ENCODE assay signal across 7 cellular contexts in the genomic region with DNA sequence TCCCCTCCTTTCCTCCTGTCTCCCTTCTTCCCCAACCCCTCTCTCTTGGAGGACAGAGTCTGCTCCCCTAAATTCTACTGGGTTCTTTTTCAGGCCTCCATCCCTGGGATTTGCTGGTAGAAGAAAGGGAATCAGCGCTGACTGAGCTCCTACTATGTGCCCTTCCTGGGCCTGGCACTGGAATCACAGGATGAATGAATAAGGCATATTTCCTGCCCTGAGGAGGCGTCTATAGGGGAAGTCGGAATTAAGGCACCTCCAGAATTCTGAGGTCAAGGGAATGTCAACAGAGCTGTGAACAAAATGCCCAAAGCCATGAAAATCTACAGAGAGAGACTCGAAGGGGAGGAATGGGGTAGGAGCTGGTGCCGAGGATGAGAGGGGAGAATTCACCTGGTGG. TPM values are rescaled to one million over a fixed set of nuclear protein-coding genes. Genes with fewer than 3 reads are reported as not detected.
A peak's percentile ranks its signal among the peaks of the same experiment; 100 is the strongest.
DNase-seq lines count a peak whose midpoint lies in the region; ATAC-seq, FAIRE-seq and TF ChIP-seq lines count a peak whose summit lies in the region.

No MANE protein-coding gene starts in this region.

- POLR2A ChIA-PET in HCT116 (lab: Charles Lee): no interaction called here
- POLR2A ChIA-PET in activated CD4-positive, alpha-beta memory T cell treated with anti-CD3 and anti-CD28 coated beads for 36 hours (lab: Charles Lee): interaction anchor here (0.6 to 8.1 kb wide), 6 partner anchors 10 to 37 kb away, joined by 3 to 204 read pairs (median 49); a partner anchor contains a TSS

- TF ChIP-seq CTCF in HCT116 (IDR thresholded peaks at IDR 0.05 in 2 of 3, conservative IDR thresholded peaks at IDR 0.05 in 1 of 3; ENCODE audit: borderline replicate concordance in 1 of 3, insufficient read depth in 1 of 3, low read depth in 2 of 3, low read length in 2 of 3) (no peak), keratinocyte (optimal IDR thresholded peaks at IDR 0.05 in 1 of 3, IDR thresholded peaks at IDR 0.05 in 1 of 3, conservative IDR thresholded peaks at IDR 0.05 in 1 of 3; ENCODE audit: extremely low read depth in 1 of 3, insufficient read depth in 2 of 3, low read length in 3 of 3) (no peak)

- H3K9me2 ChIP-seq in HCT116 (ENCODE audit: insufficient read depth): no peaks in the 10 kb centered on the region

- no peaks in the 10 kb centered on the region for H3K36me3 Mint-ChIP-seq in activated CD4-positive, alpha-beta memory T cell treated with anti-CD3 and anti-CD28 coated beads for 36 hours
- H3K36me3 Mint-ChIP-seq in stimulated activated memory B cell treated with anti-CD40 and anti-IgM and Interleukin-4, amounts not matched to agents 10 μg/mL and 1 μg/mL and 100 μg/mL, for 72 hours: no peaks in the 10 kb centered on the region

- BruUV-seq in HCT116 (replicated peaks; lab: Mats Ljungman, UMichigan): TSS peak; percentile 73

- H3K27me3 ChIP-seq in HCT116 (ENCODE audit: insufficient read depth, low read length): no peaks in the 10 kb centered on the region
- no peaks in the 10 kb centered on the region for H3K27me3 ChIP-seq in keratinocyte (ENCODE audit: control insufficient read depth, extremely low read depth, insufficient read depth, low read length)

- no peaks in the 10 kb centered on the region for H3K79me2 ChIP-seq in HCT116 (ENCODE audit: insufficient read depth, low read length)
- no peaks in the 10 kb centered on the region for H3K79me2 ChIP-seq in keratinocyte (ENCODE audit: control insufficient read depth, insufficient read depth, low read length)

- dilution Hi-C loops in keratinocyte (cut with MboI; ENCODE audit: extremely low pct_ligation_motif_present, low sequenced_read_pairs): no loop called here

- FAIRE-seq in keratinocyte (lab: Jason Lieb, UNC): no peak

- H3K36me3 ChIP-seq in HCT116 (ENCODE audit: control insufficient read depth in 1 of 2, insufficient read depth in 2 of 2, low read length in 2 of 2) (no peaks in the 10 kb centered on the region), keratinocyte (ENCODE audit: control insufficient read depth in 2 of 2, extremely low read depth in 1 of 2, insufficient read depth in 2 of 2, low read length in 2 of 2) (no peaks in the 10 kb centered on the region)

- H4K20me1 ChIP-seq in HCT116 (ENCODE audit: insufficient read depth) (no peaks in the 10 kb centered on the region), keratinocyte (ENCODE audit: control insufficient read depth, extremely low read depth, insufficient read depth, low read length) (no peaks in the 10 kb centered on the region)

- H3K27ac Mint-ChIP-seq in activated CD4-positive, alpha-beta memory T cell treated with anti-CD3 and anti-CD28 coated beads for 36 hours: peak overlapping the region; percentile 100
- peak overlapping the region; percentile 98 for H3K27ac Mint-ChIP-seq in stimulated activated memory B cell treated with anti-CD40 and anti-IgM and Interleukin-4, amounts not matched to agents 10 μg/mL and 1 μg/mL and 100 μg/mL, for 72 hours

- CTCF ChIA-PET in HCT116 (lab: Charles Lee): interaction anchor here (2.7 to 4.1 kb wide), 2 partner anchors 15 to 20 kb away, joined by 6 to 17 read pairs; no protein-coding TSS in a partner anchor
- CTCF ChIA-PET in activated CD4-positive, alpha-beta memory T cell treated with anti-CD3 and anti-CD28 coated beads for 36 hours (lab: Charles Lee): interaction anchor here (0.9 to 21.6 kb wide), 6 partner anchors 15 to 52 kb away, joined by 3 to 356 read pairs (median 61); a partner anchor contains a TSS

- no peaks in the 10 kb centered on the region for H3K9me1 ChIP-seq in keratinocyte (ENCODE audit: control insufficient read depth, extremely low read depth, insufficient read depth, low read length)

- H3K27ac ChIP-seq in HCT116 (ENCODE audit: low read depth, low read length) (no peak overlapping the region), keratinocyte (ENCODE audit: control insufficient read depth, insufficient read depth, low read length) (no peak overlapping the region)

- H3K4me1 Mint-ChIP-seq in activated CD4-positive, alpha-beta memory T cell treated with anti-CD3 and anti-CD28 coated beads for 36 hours (ENCODE audit: low read depth): peaks cover 63% of the 10 kb centered on the region
- peaks cover 88% of the 10 kb centered on the region for H3K4me1 Mint-ChIP-seq in stimulated activated memory B cell treated with anti-CD40 and anti-IgM and Interleukin-4, amounts not matched to agents 10 μg/mL and 1 μg/mL and 100 μg/mL, for 72 hours

- H3K9ac ChIP-seq in HCT116 (ENCODE audit: low read length) (no peak overlapping the region), keratinocyte (ENCODE audit: control insufficient read depth, extremely low read depth, insufficient read depth, low read length) (no peak overlapping the region)

- DNase-seq in HCT116 (ENCODE audit: low read depth, low spot score) (no peak), keratinocyte (ENCODE audit: low read depth, low spot score) (no peak), SKM-1 treated with dmso at 0.1 percent for 144 hours (lab: John Stamatoyannopoulos, UW; ENCODE audit: unreplicated experiment) (no peak), H4 (ENCODE audit: low spot score) (no peak)
- no peak for DNase-seq in activated CD4-positive, alpha-beta memory T cell treated with anti-CD3 and anti-CD28 coated beads for 36 hours
- DNase-seq in stimulated activated naive CD4-positive, alpha-beta T cell (lab: John Stamatoyannopoulos, UW): no peak

- RAD21 ChIA-PET in HCT116 (lab: Charles Lee; ENCODE audit: low non-redundant PET in 1 of 2, low total read pairs in 2 of 2, uncharacterized antibody in 2 of 2, unreplicated experiment in 2 of 2): no interaction called here

- peaks cover 2% of the 10 kb centered on the region for H3K27me3 Mint-ChIP-seq in activated CD4-positive, alpha-beta memory T cell treated with anti-CD3 and anti-CD28 coated beads for 36 hours
- no peaks in the 10 kb centered on the region for H3K27me3 Mint-ChIP-seq in stimulated activated memory B cell treated with anti-CD40 and anti-IgM and Interleukin-4, amounts not matched to agents 10 μg/mL and 1 μg/mL and 100 μg/mL, for 72 hours

- H3K4me3 ChIP-seq in HCT116 (replicated peaks in 1 of 2; ENCODE audit: low read depth in 1 of 2, low read length in 2 of 2) (no peak overlapping the region), keratinocyte (ENCODE audit: control insufficient read depth in 2 of 3, extremely low read depth in 1 of 3, insufficient read depth in 2 of 3, low read depth in 1 of 3, low read length in 3 of 3) (no peak overlapping the region)

- peak overlapping the region; percentile 82 for H3K4me3 Mint-ChIP-seq in activated CD4-positive, alpha-beta memory T cell treated with anti-CD3 and anti-CD28 coated beads for 36 hours
- H3K4me3 Mint-ChIP-seq in stimulated activated memory B cell treated with anti-CD40 and anti-IgM and Interleukin-4, amounts not matched to agents 10 μg/mL and 1 μg/mL and 100 μg/mL, for 72 hours: peak overlapping the region; percentile 70

- H2AFZ ChIP-seq in HCT116 (ENCODE audit: low read depth, low read length, poor library complexity, severe bottlenecking): no peak overlapping the region
- peak overlapping the region; percentile 81 for H2AFZ ChIP-seq in keratinocyte (ENCODE audit: control insufficient read depth, low read length)

- no peak for TF ChIP-seq POLR2A in HCT116 (IDR thresholded peaks at IDR 0.05; ENCODE audit: borderline replicate concordance, extremely low read depth, insufficient read depth, insufficient read length)

- H3K4me1 ChIP-seq in HCT116 (ENCODE audit: control insufficient read depth in 1 of 2, insufficient read depth in 2 of 2, low read length in 2 of 2) (peaks cover 19 to 34% of the 10 kb centered on the region in 2 experiments), keratinocyte (ENCODE audit: control insufficient read depth, extremely low read depth, insufficient read depth, low read length) (peaks cover 39% of the 10 kb centered on the region)

- H3K9me3 ChIP-seq in HCT116 (ENCODE audit: control insufficient read depth in 1 of 2, insufficient read depth in 1 of 2, low read depth in 1 of 2, low read length in 2 of 2) (no peaks in the 10 kb centered on the region), keratinocyte (ENCODE audit: control insufficient read depth, low read depth, low read length) (no peaks in the 10 kb centered on the region)

- TF ChIP-seq RAD21 in HCT116 (IDR thresholded peaks at IDR 0.05; ENCODE audit: low read depth): no peak

- H3K9me3 Mint-ChIP-seq in activated CD4-positive, alpha-beta memory T cell treated with anti-CD3 and anti-CD28 coated beads for 36 hours: no peaks in the 10 kb centered on the region
- H3K9me3 Mint-ChIP-seq in stimulated activated memory B cell treated with anti-CD40 and anti-IgM and Interleukin-4, amounts not matched to agents 10 μg/mL and 1 μg/mL and 100 μg/mL, for 72 hours: no peaks in the 10 kb centered on the region

- intact Hi-C loops in HCT116 (cut with micrococcal nuclease): no loop called here
- intact Hi-C loops in activated CD4-positive, alpha-beta memory T cell treated with anti-CD3 and anti-CD28 coated beads for 36 hours (cut with micrococcal nuclease): loop anchor here (1.0 to 10.0 kb wide), 5 partner anchors 15 to 1127 kb away; a partner anchor contains a TSS

- ATAC-seq in HCT116: no peak
- ATAC-seq in stimulated activated memory B cell treated with anti-CD40 and anti-IgM and Interleukin-4, amounts not matched to agents 10 μg/mL and 1 μg/mL and 100 μg/mL, for 72 hours: no peak

- peak overlapping the region; percentile 31; the same call in 1 of the 2 replicates for H3K4me2 ChIP-seq in HCT116 (ENCODE audit: low read length)
- no peak overlapping the region for H3K4me2 ChIP-seq in keratinocyte (ENCODE audit: control insufficient read depth, extremely low read depth, insufficient read depth, low read depth, low read length)

RNA-seq across cellular contexts. Expression of a gene that starts 17.4 kb away (rescaled TPM):
- total RNA-seq in HCT116 (2021; ENCODE audit: unreplicated experiment): 24.2 TPM
- 19.0 and 20.9 TPM in 2 replicates for polyA plus RNA-seq in HCT116 (2012)
- 100 to 1,000 TPM; 150 TPM for total RNA-seq in activated CD4-positive, alpha-beta memory T cell treated with anti-CD3 and anti-CD28 coated beads for 36 hours
- 52.4 to 230 TPM (median 117 TPM) in 3 replicates for polyA plus RNA-seq in keratinocyte
- 28.0 TPM for polyA plus RNA-seq in keratinocyte (2011; ENCODE audit: low read depth)
- 84.3 and 101 TPM in 2 replicates for polyA plus RNA-seq in keratinocyte (2011; cell fraction: cytosol; rRNA removed)
- 278 and 325 TPM in 2 replicates for polyA plus RNA-seq in keratinocyte (2011; cell fraction: nucleus; rRNA removed)
- 34.6 and 187 TPM in 2 replicates for polyA plus RNA-seq in keratinocyte (2012; ENCODE audit: low replicate concordance)
- 23.8 to 191 TPM (median 82.3 TPM) in 3 replicates for polyA minus RNA-seq in keratinocyte
- polyA minus RNA-seq in keratinocyte (2011; cell fraction: cytosol; rRNA and poly(A)+ RNA removed): 155 TPM
- 145 and 173 TPM in 2 replicates for polyA minus RNA-seq in keratinocyte (2011; cell fraction: nucleus; rRNA and poly(A)+ RNA removed)
- 11.2 and 11.7 TPM in 2 replicates for total RNA-seq in H4 (2014; rRNA removed; shearing (Covaris generic))

RNA-seq across cellular contexts. Expression of a gene that starts 58.4 kb away (rescaled TPM):
- not detected for total RNA-seq in HCT116 (2021; ENCODE audit: unreplicated experiment)
- polyA plus RNA-seq in HCT116 (2012): 0.08 TPM in 1 of 2 replicates, not detected in the other
- under 1 TPM; 0.19 to 0.53 TPM for total RNA-seq in activated CD4-positive, alpha-beta memory T cell treated with anti-CD3 and anti-CD28 coated beads for 36 hours
- 0.14 TPM in 1 of 3 replicates, not detected in the others for polyA plus RNA-seq in keratinocyte
- not detected for polyA plus RNA-seq in keratinocyte (2011; ENCODE audit: low read depth)
- not detected in 2 replicates for polyA plus RNA-seq in keratinocyte (2011; cell fraction: cytosol; rRNA removed)
- polyA plus RNA-seq in keratinocyte (2011; cell fraction: nucleus; rRNA removed): 0.06 and 0.08 TPM in 2 replicates
- not detected in 2 replicates for polyA plus RNA-seq in keratinocyte (2012; ENCODE audit: low replicate concordance)
- polyA minus RNA-seq in keratinocyte: 0.03 TPM in 2 of 3 replicates, not detected in the other
- polyA minus RNA-seq in keratinocyte (2011; cell fraction: cytosol; rRNA and poly(A)+ RNA removed): not detected
- polyA minus RNA-seq in keratinocyte (2011; cell fraction: nucleus; rRNA and poly(A)+ RNA removed): 0.16 TPM in 1 of 2 replicates, not detected in the other
- total RNA-seq in H4 (2014; rRNA removed; shearing (Covaris generic)): not detected in 2 replicates
